14 cellular contexts compared by ENCODE assay signal in genomic region chr1:246893205-246893939, GRCh38. TPM values are rescaled to one million over a fixed set of nuclear protein-coding genes. Genes with fewer than 3 reads are reported as not detected.
DNase-seq lines count a peak whose midpoint lies in the region; ATAC-seq and TF ChIP-seq lines count a peak whose summit lies in the region.
"Had no signal": no experiment of that assay in that cellular context is flagged by ENCODE, and none has a peak within 500 bp of the region (broad histone marks: within the 10 kb centered on the region; RNA-seq: fewer than 3 reads in every experiment).

No MANE protein-coding gene starts in this region.

- POLR2A ChIA-PET in GM10248 (lab: Yijun Ruan, JAX), result interaction anchor here (0.6 kb wide), 1 partner anchor 33 kb away, joined by 4 read pairs; no protein-coding TSS in a partner anchor

- no peak overlapping the region for H3K4me3 Mint-ChIP-seq in T-helper 2 cell treated with Interferon-gamma antibody and Interleukin-4, amounts not matched to agents 5 μg/mL and 100 μg/mL, for 36 hours
- H3K4me3 Mint-ChIP-seq in HFFc6, result no peak overlapping the region
- H3K4me3 Mint-ChIP-seq: CD4-positive, CD25-positive, alpha-beta regulatory T cell had no signal

- H3K4me1 Mint-ChIP-seq in T-helper 2 cell treated with Interferon-gamma antibody and Interleukin-4, amounts not matched to agents 5 μg/mL and 100 μg/mL, for 36 hours (ENCODE audit: low read depth), result peaks cover 14% of the 10 kb centered on the region
- H3K4me1 Mint-ChIP-seq in HFFc6 (ENCODE audit: low read depth), result no peaks in the 10 kb centered on the region

- H3K27me3 Mint-ChIP-seq in T-helper 2 cell treated with Interferon-gamma antibody and Interleukin-4, amounts not matched to agents 5 μg/mL and 100 μg/mL, for 36 hours (ENCODE audit: low read depth), result no peaks in the 10 kb centered on the region
- H3K27me3 Mint-ChIP-seq in HFFc6 (ENCODE audit: insufficient read depth), result 0 out of 2 replicates have a peak, but pooled peaks cover 1% of the 10 kb centered on the region
- H3K27me3 Mint-ChIP-seq: CD4-positive, CD25-positive, alpha-beta regulatory T cell had no signal

- peaks cover 59% of the 10 kb centered on the region for H3K36me3 Mint-ChIP-seq in T-helper 2 cell treated with Interferon-gamma antibody and Interleukin-4, amounts not matched to agents 5 μg/mL and 100 μg/mL, for 36 hours (ENCODE audit: low read depth)
- peaks cover 27% of the 10 kb centered on the region for H3K36me3 Mint-ChIP-seq in HFFc6 (ENCODE audit: low read depth)

- DNase-seq in GM10248 (ENCODE audit: extremely low spot score) (peak; percentile 23), NCI-H345 (lab: John Stamatoyannopoulos, UW) (no peak), NCI-H524 (lab: John Stamatoyannopoulos, UW) (no peak), HFFc6 (no peak)
- DNase-seq in T-helper 2 cell treated with Interferon-gamma antibody and Interleukin-4, amounts not matched to agents 5 μg/mL and 100 μg/mL, for 36 hours (ENCODE audit: low spot score), result no peak
- DNase-seq: anterior cingulate cortex, HCEC 1CT, KG1, NCI-H1694, NCI-H748 treated with DMSO at 0.1 percent for 48 hours, occipital lobe had no signal

- no peaks in the 10 kb centered on the region for H3K9me3 Mint-ChIP-seq in T-helper 2 cell treated with Interferon-gamma antibody and Interleukin-4, amounts not matched to agents 5 μg/mL and 100 μg/mL, for 36 hours
- no peaks in the 10 kb centered on the region for H3K9me3 Mint-ChIP-seq in HFFc6
- H3K9me3 Mint-ChIP-seq: CD4-positive, CD25-positive, alpha-beta regulatory T cell had no signal

- CTCF ChIA-PET in GM10248 (lab: Yijun Ruan, JAX), result interaction anchor here (0.7 kb wide), 1 partner anchor 10 kb away, joined by 3 read pairs; no protein-coding TSS in a partner anchor

- H3K27ac Mint-ChIP-seq in T-helper 2 cell treated with Interferon-gamma antibody and Interleukin-4, amounts not matched to agents 5 μg/mL and 100 μg/mL, for 36 hours, result peak overlapping the region; percentile 75
- H3K27ac Mint-ChIP-seq in HFFc6, result no peak overlapping the region

- TF ChIP-seq CTCF in GM10248 (IDR thresholded peaks at IDR 0.05; ENCODE audit: control extremely low read depth, extremely low read depth, low read depth, missing control alignments) (no peak), HFFc6 (IDR thresholded peaks at IDR 0.05) (no peak)

- ATAC-seq in GM18858 (IDR thresholded peaks at IDR 0.05; ENCODE audit: unreplicated experiment) (peak; percentile 64), HG02798 (IDR thresholded peaks at IDR 0.05; ENCODE audit: poor library complexity, unreplicated experiment) (peak; percentile 54)

RNA-seq across cellular contexts. Expression of gene AHCTF1, which starts 38.4 kb away (rescaled TPM):
- total RNA-seq in HFFc6 (2021; fragmentation: NEBNext Ultra II Directional; extraction: Animal tissue kit (Norgen Biotek cat#: 25700)), result 10 to 100 TPM; 28.2 to 32.8 (median 30.6) TPM
